In the genomic region with DNA sequence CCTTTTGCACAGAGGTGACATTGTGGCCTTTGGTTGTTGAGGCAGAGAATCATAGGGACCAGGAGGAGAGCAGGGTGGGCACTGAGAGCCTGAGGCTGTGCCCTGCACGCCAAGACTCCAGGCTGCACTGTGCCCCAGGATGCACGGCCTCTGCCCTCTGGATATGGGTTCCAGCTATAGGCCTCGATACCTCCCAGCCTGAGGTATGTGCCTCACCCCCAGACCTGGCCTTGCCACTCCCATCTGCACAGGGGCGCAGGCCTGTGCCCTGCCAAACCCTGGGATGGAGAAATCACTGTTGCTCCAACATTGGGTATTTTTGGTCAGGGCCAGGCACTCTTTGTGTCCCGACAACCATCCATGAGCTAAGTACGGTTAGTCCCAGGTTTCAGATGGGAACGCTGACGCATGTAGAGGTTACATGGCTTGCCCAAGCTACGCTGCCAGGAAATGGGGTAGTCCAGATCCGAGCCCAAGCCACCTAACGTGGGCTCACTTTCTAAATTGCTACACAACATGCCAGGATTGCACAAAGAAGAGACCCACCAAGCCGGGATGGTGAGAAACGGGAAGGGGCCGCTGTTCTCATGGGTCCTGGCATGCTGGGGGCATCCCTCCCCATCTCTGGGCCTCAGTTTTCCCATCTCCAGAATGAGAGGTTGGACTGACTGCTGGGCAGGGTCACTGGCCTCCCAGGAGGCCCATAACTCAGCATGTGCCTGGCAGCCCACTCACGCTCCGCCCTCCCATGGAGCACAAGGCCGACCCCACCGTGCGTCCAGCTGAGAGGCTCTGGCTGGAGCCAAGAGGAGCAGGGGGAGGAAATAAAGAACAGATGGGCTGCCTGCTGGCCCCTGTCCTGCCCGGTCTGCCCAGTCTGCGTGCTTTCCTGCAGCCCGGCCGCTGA, we compare ENCODE assay signal across 11 cellular contexts. TPM values are rescaled to one million over a fixed set of nuclear protein-coding genes. Genes with fewer than 3 reads are reported as not detected.
DNase-seq lines count a peak whose midpoint lies in the region; ATAC-seq and TF ChIP-seq lines count a peak whose summit lies in the region.
"Had no signal": no experiment of that assay in that cellular context is flagged by ENCODE, and none has a peak within 500 bp of the region (broad histone marks: within the 10 kb centered on the region; RNA-seq: fewer than 3 reads in every experiment).

No MANE protein-coding gene starts in this region.

- peak; percentile 71 for DNase-seq in G401 (ENCODE audit: low spot score)
- DNase-seq in chondrocyte (ENCODE audit: low spot score), result no peak
- no peak for DNase-seq in hepatocyte (ENCODE audit: low spot score)
- DNase-seq in gastrocnemius medialis, result peak in 1 of 2 donors; percentile 78
- DNase-seq in dermis blood vessel endothelial cell, result no peak
- DNase-seq in DMS79 (lab: John Stamatoyannopoulos, UW), result no peak
- DNase-seq: NCI-H526 treated with DMSO at 0.1 percent for 48 hours had no signal

- no peaks in the 10 kb centered on the region for H3K27me3 Mint-ChIP-seq in chondrocyte (ENCODE audit: low read depth)
- H3K27me3 Mint-ChIP-seq: CD4-positive, alpha-beta T cell had no signal

- H3K4me1 ChIP-seq in hepatocyte (ENCODE audit: insufficient read depth), result peaks cover 89% of the 10 kb centered on the region
- peaks cover 15 to 39% of the 10 kb centered on the region in 2 donors for H3K4me1 ChIP-seq in gastrocnemius medialis

- in situ Hi-C loops in G401 (cut with HindIII; ENCODE audit: low sequenced_read_pairs) (no loop called here), gastrocnemius medialis (cut with MboI; ENCODE audit: low sequenced_read_pairs in 4 of 4) (no loop called here)

- H3K4me3 ChIP-seq in hepatocyte (no peak overlapping the region), gastrocnemius medialis (no peak overlapping the region)

- no peak for TF ChIP-seq POLR2A in gastrocnemius medialis (IDR thresholded peaks at IDR 0.05)

- H3K27me3 ChIP-seq in hepatocyte, result no peaks in the 10 kb centered on the region
- no peaks in the 10 kb centered on the region for H3K27me3 ChIP-seq in gastrocnemius medialis

- H3K36me3 ChIP-seq in hepatocyte (replicated peaks; ENCODE audit: insufficient read depth, low read depth) (no peaks in the 10 kb centered on the region), gastrocnemius medialis (no peaks in the 10 kb centered on the region)

- peak overlapping the region; percentile 30 for H3K4me2 ChIP-seq in hepatocyte

- H3K9me3 Mint-ChIP-seq in chondrocyte (ENCODE audit: low read depth), result no peaks in the 10 kb centered on the region
- H3K9me3 Mint-ChIP-seq: CD4-positive, alpha-beta T cell; stimulated activated memory B cell treated with anti-CD40 and anti-IgM and Interleukin-4, amounts not matched to agents 10 μg/mL and 1 μg/mL and 100 μg/mL, for 72 hours had no signal

- ATAC-seq in gastrocnemius medialis, result peak in 1 of 2 donors; percentile 13
- no peak for ATAC-seq in HG03097 (IDR thresholded peaks at IDR 0.05; ENCODE audit: low FRiP score, unreplicated experiment)
- ATAC-seq in GM21526 (IDR thresholded peaks at IDR 0.05; ENCODE audit: low FRiP score, unreplicated experiment), result no peak
- ATAC-seq: stimulated activated memory B cell treated with anti-CD40 and anti-IgM and Interleukin-4, amounts not matched to agents 10 μg/mL and 1 μg/mL and 100 μg/mL, for 72 hours had no signal

- intact Hi-C loops in gastrocnemius medialis (cut with DNase I; ENCODE audit: low total_unique reads), result no loop called here

- H2AFZ ChIP-seq in hepatocyte, result no peak overlapping the region

- H3K27ac Mint-ChIP-seq in chondrocyte (ENCODE audit: unreplicated experiment), result peak overlapping the region; percentile 49
- H3K27ac Mint-ChIP-seq: CD4-positive, alpha-beta T cell; stimulated activated memory B cell treated with anti-CD40 and anti-IgM and Interleukin-4, amounts not matched to agents 10 μg/mL and 1 μg/mL and 100 μg/mL, for 72 hours had no signal

- 66% methylated on average over 23 of the region's 23 CpGs for WGBS in hepatocyte (ENCODE audit: low lambda C conversion rate, missing lambda C conversion rate)

- H3K4me3 Mint-ChIP-seq in chondrocyte (ENCODE audit: unreplicated experiment), result no peak overlapping the region
- H3K4me3 Mint-ChIP-seq: CD4-positive, alpha-beta T cell; stimulated activated memory B cell treated with anti-CD40 and anti-IgM and Interleukin-4, amounts not matched to agents 10 μg/mL and 1 μg/mL and 100 μg/mL, for 72 hours had no signal

- H3K36me3 Mint-ChIP-seq in chondrocyte (ENCODE audit: low read depth), result peaks cover 5% of the 10 kb centered on the region
- H3K36me3 Mint-ChIP-seq: stimulated activated memory B cell treated with anti-CD40 and anti-IgM and Interleukin-4, amounts not matched to agents 10 μg/mL and 1 μg/mL and 100 μg/mL, for 72 hours had no signal

- TF ChIP-seq CTCF in chondrocyte (IDR thresholded peaks at IDR 0.05) (no peak), hepatocyte (IDR thresholded peaks at IDR 0.05; ENCODE audit: poor library complexity) (no peak), gastrocnemius medialis (IDR thresholded peaks at IDR 0.05 in 4 of 5, conservative IDR thresholded peaks at IDR 0.05 in 1 of 5) (no peak)

- peaks cover 21% of the 10 kb centered on the region for H3K79me2 ChIP-seq in hepatocyte

- H3K9me2 ChIP-seq in hepatocyte (replicated peaks; ENCODE audit: insufficient read depth), result no peaks in the 10 kb centered on the region

- H3K27ac ChIP-seq in hepatocyte (peak overlapping the region; percentile 93), gastrocnemius medialis (peak overlapping the region; percentile 80 to 87 (median 84))

- peaks cover 96% of the 10 kb centered on the region for H3K4me1 Mint-ChIP-seq in chondrocyte (ENCODE audit: low read depth)

- H3K9me3 ChIP-seq in hepatocyte (ENCODE audit: low read depth) (no peaks in the 10 kb centered on the region), gastrocnemius medialis (no peaks in the 10 kb centered on the region)

- H4K20me1 ChIP-seq in hepatocyte (ENCODE audit: insufficient read depth, poor library complexity, severe bottlenecking), result no peaks in the 10 kb centered on the region

RNA-seq across cellular contexts. Expression of a gene that starts 44.2 kb away (rescaled TPM):
- 6.8 and 10.8 TPM in 2 replicates for total RNA-seq in G401 (2014; rRNA removed; shearing (Covaris generic))
- total RNA-seq in chondrocyte (37.4 to 45.1 TPM (median 43.8 TPM) in 3 replicates), hepatocyte (18.3 and 20.1 TPM in 2 replicates), gastrocnemius medialis (100 to 1,000 TPM in 1 of 4 donors, 10 to 100 TPM in 3; 59.6 to 122 (median 84.5) TPM), dermis blood vessel endothelial cell (7.3 and 9.8 TPM in 2 replicates)
- polyA plus RNA-seq in hepatocyte, result 14.5 and 20.6 TPM in 2 replicates

RNA-seq across cellular contexts. Expression of a gene that starts 54.0 kb away (rescaled TPM):
- 58.4 and 66.1 TPM in 2 replicates for total RNA-seq in G401 (2014; rRNA removed; shearing (Covaris generic))
- total RNA-seq in chondrocyte (11.0 to 16.2 TPM (median 15.2 TPM) in 3 replicates), hepatocyte (64.3 and 79.4 TPM in 2 replicates), gastrocnemius medialis (10 to 100 TPM; 39.1 to 82.1 (median 67.9) TPM), dermis blood vessel endothelial cell (14.5 and 23.8 TPM in 2 replicates)
- polyA plus RNA-seq in hepatocyte, result 69.7 and 70.3 TPM in 2 replicates
